In genomic region chr18:58314284-58314683, GRCh38 we compare ENCODE assay signal across 1 cellular context.
TF ChIP-seq lines count a peak whose summit lies in the region.

No MANE protein-coding gene starts in this region.

TF ChIP-seq in HepG2, 621 proteins besides CTCF, POLR2A, EP300 and RAD21 (continued from another document):
- no peak for TF ChIP-seq ZBTB4 (CRISPR knock-in tag; IDR thresholded peaks at IDR 0.05; ENCODE audit: borderline replicate concordance)
- TF ChIP-seq, protein P1, sequence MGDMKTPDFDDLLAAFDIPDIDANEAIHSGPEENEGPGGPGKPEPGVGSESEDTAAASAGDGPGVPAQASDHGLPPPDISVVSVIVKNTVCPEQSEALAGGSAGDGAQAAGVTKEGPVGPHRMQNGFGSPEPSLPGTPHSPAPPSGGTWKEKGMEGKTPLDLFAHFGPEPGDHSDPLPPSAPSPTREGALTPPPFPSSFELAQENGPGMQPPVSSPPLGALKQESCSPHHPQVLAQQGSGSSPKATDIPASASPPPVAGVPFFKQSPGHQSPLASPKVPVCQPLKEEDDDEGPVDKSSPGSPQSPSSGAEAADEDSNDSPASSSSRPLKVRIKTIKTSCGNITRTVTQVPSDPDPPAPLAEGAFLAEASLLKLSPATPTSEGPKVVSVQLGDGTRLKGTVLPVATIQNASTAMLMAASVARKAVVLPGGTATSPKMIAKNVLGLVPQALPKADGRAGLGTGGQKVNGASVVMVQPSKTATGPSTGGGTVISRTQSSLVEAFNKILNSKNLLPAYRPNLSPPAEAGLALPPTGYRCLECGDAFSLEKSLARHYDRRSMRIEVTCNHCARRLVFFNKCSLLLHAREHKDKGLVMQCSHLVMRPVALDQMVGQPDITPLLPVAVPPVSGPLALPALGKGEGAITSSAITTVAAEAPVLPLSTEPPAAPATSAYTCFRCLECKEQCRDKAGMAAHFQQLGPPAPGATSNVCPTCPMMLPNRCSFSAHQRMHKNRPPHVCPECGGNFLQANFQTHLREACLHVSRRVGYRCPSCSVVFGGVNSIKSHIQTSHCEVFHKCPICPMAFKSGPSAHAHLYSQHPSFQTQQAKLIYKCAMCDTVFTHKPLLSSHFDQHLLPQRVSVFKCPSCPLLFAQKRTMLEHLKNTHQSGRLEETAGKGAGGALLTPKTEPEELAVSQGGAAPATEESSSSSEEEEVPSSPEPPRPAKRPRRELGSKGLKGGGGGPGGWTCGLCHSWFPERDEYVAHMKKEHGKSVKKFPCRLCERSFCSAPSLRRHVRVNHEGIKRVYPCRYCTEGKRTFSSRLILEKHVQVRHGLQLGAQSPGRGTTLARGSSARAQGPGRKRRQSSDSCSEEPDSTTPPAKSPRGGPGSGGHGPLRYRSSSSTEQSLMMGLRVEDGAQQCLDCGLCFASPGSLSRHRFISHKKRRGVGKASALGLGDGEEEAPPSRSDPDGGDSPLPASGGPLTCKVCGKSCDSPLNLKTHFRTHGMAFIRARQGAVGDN (CRISPR knock-in tag; IDR thresholded peaks at IDR 0.05): no peak
- TF ChIP-seq FOSL2 (CRISPR knock-in tag; IDR thresholded peaks at IDR 0.05): peak; percentile 88
- TF ChIP-seq LBX2 (CRISPR knock-in tag; IDR thresholded peaks at IDR 0.05; ENCODE audit: borderline replicate concordance): no peak
